Comparison of ENCODE assay signal across 8 cellular contexts in genomic region chr9:114588671-114589526, GRCh38. TPM values are rescaled to one million over a fixed set of nuclear protein-coding genes. Genes with fewer than 3 reads are reported as not detected.
A peak's percentile ranks its signal among the peaks of the same experiment; 100 is the strongest.
DNase-seq lines count a peak whose midpoint lies in the region; ATAC-seq, FAIRE-seq and TF ChIP-seq lines count a peak whose summit lies in the region.

No MANE protein-coding gene starts in this region.

- peaks cover 49% of the 10 kb centered on the region for H3K4me1 Mint-ChIP-seq in nephron

- H3K36me3 Mint-ChIP-seq in nephron (ENCODE audit: low read depth) = peaks cover 25% of the 10 kb centered on the region

- peak overlapping the region; percentile 94 to 99 (median 98) for H3K27ac Mint-ChIP-seq in nephron

- H3K27me3 Mint-ChIP-seq in nephron (ENCODE audit: low read depth) = no peaks in the 10 kb centered on the region

- no peak for TF ChIP-seq CTCF in nephron (IDR thresholded peaks at IDR 0.05; ENCODE audit: unreplicated experiment in 3 of 3)

- no peaks in the 10 kb centered on the region for H3K9me3 Mint-ChIP-seq in nephron

- DNase-seq in CD1c-positive myeloid dendritic cell (ENCODE audit: extremely low spot score) (peak; percentile 56), M059J (ENCODE audit: low read depth) (peak; percentile 66), dermis blood vessel endothelial cell (peak; percentile 66), anterior cingulate cortex (lab: John Stamatoyannopoulos, UW) (no peak), D341Med (ENCODE audit: low spot score) (no peak), RCC 7860 (ENCODE audit: low spot score) (no peak)

- FAIRE-seq in RCC 7860 (lab: Jason Lieb, UNC) = no peak

- H3K4me3 Mint-ChIP-seq in nephron = peak overlapping the region; percentile 97 to 100 (median 100)

- no peak for ATAC-seq in HG03175 (IDR thresholded peaks at IDR 0.05; ENCODE audit: unreplicated experiment)

RNA-seq across cellular contexts. Expression of gene ATP6V1G1, which starts 1.3 kb away (rescaled TPM):
- total RNA-seq in M059J (2014; rRNA removed; shearing (Covaris generic)) = 175 and 227 TPM in 2 replicates
- 119 and 176 TPM in 2 replicates for total RNA-seq in dermis blood vessel endothelial cell

RNA-seq across cellular contexts. Expression of gene TMEM268, which starts 22.2 kb away (rescaled TPM):
- 5.3 and 8.3 TPM in 2 replicates for total RNA-seq in M059J (2014; rRNA removed; shearing (Covaris generic))
- total RNA-seq in dermis blood vessel endothelial cell = 2.5 and 3.9 TPM in 2 replicates

Comparison
In these comparisons a context has a peak if more than half of its experiments do, and no peak if none do; other contexts are left out.
1. DNase-seq: peak in CD1c-positive myeloid dendritic cell (single experiment), M059J (single experiment) and dermis blood vessel endothelial cell (single experiment); none in anterior cingulate cortex (0 of 58), D341Med (single experiment) and RCC 7860 (single experiment).